Comparison of ENCODE assay signal across 18 cellular contexts in the genomic region with DNA sequence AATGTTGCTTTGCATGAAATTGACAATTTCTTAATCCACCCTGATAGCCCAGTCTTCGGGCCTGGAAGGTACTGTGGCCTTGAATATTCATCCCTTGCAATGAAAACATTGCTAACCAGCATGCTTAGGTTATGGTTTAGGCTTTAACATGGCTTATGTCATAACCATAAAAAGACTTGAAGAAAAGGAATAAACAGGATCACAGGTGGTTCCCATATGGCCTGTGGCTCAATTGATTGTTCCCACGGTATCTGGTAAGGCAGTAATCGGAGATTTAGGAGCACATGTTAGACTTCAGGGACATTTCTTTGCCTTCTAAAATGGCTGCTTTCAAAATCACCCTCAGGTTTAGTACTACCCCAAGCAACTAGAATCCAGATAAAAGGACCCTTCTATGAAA.
DNase-seq lines count a peak whose midpoint lies in the region; ATAC-seq and TF ChIP-seq lines count a peak whose summit lies in the region.
"Had no signal": no experiment of that assay in that cellular context is flagged by ENCODE, and none has a peak within 500 bp of the region (broad histone marks: within the 10 kb centered on the region; RNA-seq: fewer than 3 reads in every experiment).

No MANE protein-coding gene starts in this region.

- no peak for TF ChIP-seq POLR2A in body of pancreas (IDR thresholded peaks at IDR 0.05)

- no peaks in the 10 kb centered on the region for H3K9me3 ChIP-seq in body of pancreas
- H3K9me3 ChIP-seq: MG63 had no signal

- no peaks in the 10 kb centered on the region for H3K27me3 ChIP-seq in body of pancreas
- H3K27me3 ChIP-seq: MG63 had no signal

- in situ Hi-C loops in ACHN (cut with HindIII; ENCODE audit: low pct_ligation_motif_present, low pct_unique_long_range_greater_than_20kb, low sequenced_read_pairs) = no loop called here

- H3K36me3 ChIP-seq in body of pancreas (replicated peaks in 1 of 2; ENCODE audit: insufficient read depth in 1 of 2, low read depth in 2 of 2) = no peaks in the 10 kb centered on the region
- H3K36me3 ChIP-seq: MG63 had no signal

- no peaks in the 10 kb centered on the region for H3K9me3 Mint-ChIP-seq in osteocyte (ENCODE audit: unreplicated experiment)
- H3K9me3 Mint-ChIP-seq: CD14-positive monocyte, GM23338, T-cell had no signal

- peak; percentile 77 for DNase-seq in AG10803 (ENCODE audit: low read depth)
- DNase-seq in HFF-Myc (ENCODE audit: extremely low read depth, low read depth) = peak; percentile 96
- DNase-seq in body of pancreas = peak; percentile 19 to 73 (median 56)
- DNase-seq in osteocyte (ENCODE audit: extremely low spot score, unreplicated experiment) = no peak
- no peak for DNase-seq in ACHN
- no peak for DNase-seq in NCI-H1436 treated with DMSO at 0.1 percent for 48 hours (lab: John Stamatoyannopoulos, UW)
- no peak for DNase-seq in OCI-M1 (lab: John Stamatoyannopoulos, UW)
- DNase-seq: COR-L47, DMS79, MG63, NCI-H1105 treated with DMSO at 0.1 percent for 48 hours, NCI-H187 treated with DMSO at 0.1 percent for 48 hours, NCI-H510A, T-cell had no signal

- intact Hi-C loops in body of pancreas (cut with DNase I) = no loop called here

- peaks cover 27% of the 10 kb centered on the region for H3K4me1 Mint-ChIP-seq in osteocyte (ENCODE audit: unreplicated experiment)

- ATAC-seq in body of pancreas (peak; percentile 63), HG03342 (IDR thresholded peaks at IDR 0.05; ENCODE audit: unreplicated experiment) (no peak)
- ATAC-seq: GM23338, HepG2, T-cell had no signal

- peak overlapping the region; percentile 27 for H3K27ac Mint-ChIP-seq in osteocyte (ENCODE audit: unreplicated experiment)
- H3K27ac Mint-ChIP-seq: GM23338, T-cell had no signal

- peaks cover 46% of the 10 kb centered on the region for H3K4me1 ChIP-seq in body of pancreas

- no peak overlapping the region for H3K4me3 Mint-ChIP-seq in osteocyte (ENCODE audit: unreplicated experiment)
- H3K4me3 Mint-ChIP-seq: GM23338, T-cell had no signal

- no peaks in the 10 kb centered on the region for H3K27me3 Mint-ChIP-seq in osteocyte (ENCODE audit: unreplicated experiment)
- H3K27me3 Mint-ChIP-seq: T-cell had no signal

- H3K4me3 ChIP-seq in AG10803 (ENCODE audit: low read length) = no peak overlapping the region
- H3K4me3 ChIP-seq in HFF-Myc (replicated peaks; ENCODE audit: low read depth, low read length) = no peak overlapping the region
- H3K4me3 ChIP-seq in body of pancreas = no peak overlapping the region
- H3K4me3 ChIP-seq: GM23338, MG63 had no signal

- TF ChIP-seq CTCF in AG10803 (conservative IDR thresholded peaks at IDR 0.05; ENCODE audit: low read length) (no peak), HFF-Myc (IDR thresholded peaks at IDR 0.05; ENCODE audit: low read depth, low read length, missing control alignments) (no peak), body of pancreas (IDR thresholded peaks at IDR 0.05) (no peak), osteocyte (IDR thresholded peaks at IDR 0.05) (no peak)

- WGBS in body of pancreas, 2 donors = 38 to 44% methylated on average over 3 of the region's 3 CpGs

- H3K27ac ChIP-seq in body of pancreas = peak overlapping the region; percentile 7 to 65 (median 32)

- H3K36me3 Mint-ChIP-seq in osteocyte (ENCODE audit: unreplicated experiment) = peaks cover 10% of the 10 kb centered on the region
- H3K36me3 Mint-ChIP-seq: T-cell had no signal

Comparison
In these comparisons a context has a peak if more than half of its experiments do, and no peak if none do; other contexts are left out.
1. DNase-seq: peak in AG10803 (single experiment), HFF-Myc (single experiment) and body of pancreas (4 of 4); none in osteocyte (single experiment), ACHN (single experiment), NCI-H1436 treated with DMSO at 0.1 percent for 48 hours (single experiment) and OCI-M1 (single experiment).